8 cellular contexts compared by ENCODE assay signal in genomic region chr1:23980006-23980724, GRCh38. TPM values are rescaled to one million over a fixed set of nuclear protein-coding genes. Genes with fewer than 3 reads are reported as not detected.
DNase-seq lines count a peak whose midpoint lies in the region; ATAC-seq and TF ChIP-seq lines count a peak whose summit lies in the region.

Gene SRSF10 (minus strand): TSS chr1:23980327. CDS start chr1:23980255, 72 bp downstream.

- peak within 1 kb of the TSS; percentile 96 for H2BK5ac ChIP-seq in trophoblast cell (ENCODE audit: low read depth, low read length, poor library complexity)

- H3K4me3 ChIP-seq in GM12875 (ENCODE audit: low read depth, low read length): peak within 1 kb of the TSS; percentile 99
- H3K4me3 ChIP-seq in adipocyte (ENCODE audit: low read length): peak within 1 kb of the TSS; percentile 91
- peak within 1 kb of the TSS; percentile 65 for H3K4me3 ChIP-seq in cardiac muscle cell
- peak within 1 kb of the TSS; percentile 98 for H3K4me3 ChIP-seq in trophoblast cell (ENCODE audit: low read depth, low read length)
- H3K4me3 ChIP-seq in transverse colon: peak within 1 kb of the TSS; percentile 74 to 97 (median 90)

- peak; percentile 94 for ATAC-seq in HG02840 (IDR thresholded peaks at IDR 0.05; ENCODE audit: low FRiP score, unreplicated experiment)

- peak within 1 kb of the TSS; percentile 98 for H2AK5ac ChIP-seq in trophoblast cell (ENCODE audit: low read length)

- H3K9me3 ChIP-seq in adipocyte (ENCODE audit: control insufficient read depth, low read length) (no peaks in the 10 kb centered on the region), cardiac muscle cell (ENCODE audit: low read depth) (no peaks in the 10 kb centered on the region), trophoblast cell (ENCODE audit: insufficient read depth, low read depth, low read length) (no peaks in the 10 kb centered on the region), transverse colon (no peaks in the 10 kb centered on the region)

- no peak within 1 kb of the TSS for H3K23ac ChIP-seq in trophoblast cell (ENCODE audit: low read length)

- H4K91ac ChIP-seq in trophoblast cell (ENCODE audit: low read depth, low read length): peak within 1 kb of the TSS; percentile 95

- peak within 1 kb of the TSS; percentile 100 for H3K14ac ChIP-seq in trophoblast cell (ENCODE audit: low read length)

- H3K4me1 ChIP-seq in adipocyte (ENCODE audit: control insufficient read depth, insufficient read depth, low read length): peaks cover 43% of the 10 kb centered on the region
- peaks cover 42% of the 10 kb centered on the region for H3K4me1 ChIP-seq in cardiac muscle cell (ENCODE audit: low read depth)
- peaks cover 3% of the 10 kb centered on the region in 2 experiments for H3K4me1 ChIP-seq in trophoblast cell (ENCODE audit: control insufficient read depth in 1 of 2, insufficient read depth in 2 of 2, low read length in 2 of 2)
- H3K4me1 ChIP-seq in transverse colon: peaks cover 26 to 67% (median 47%) of the 10 kb centered on the region in 4 donors

- peak within 1 kb of the TSS; percentile 93 for H2AFZ ChIP-seq in trophoblast cell (ENCODE audit: insufficient read depth, low read length, poor library complexity)

- peaks cover 8% of the 10 kb centered on the region for H3K79me1 ChIP-seq in trophoblast cell (ENCODE audit: low read length)

- no CpG with 5 or more reads among the region's 67 CpGs for WGBS in trophoblast cell (ENCODE audit: extremely low coverage, insufficient coverage, insufficient read length)
- 0% methylated on average over 6 to 56 of the region's 67 CpGs for WGBS in transverse colon (ENCODE audit: low coverage in 1 of 2), 2 donors

- H3K4ac ChIP-seq in trophoblast cell (ENCODE audit: low read depth, low read length): peak within 1 kb of the TSS; percentile 99

- no peak for TF ChIP-seq EP300 in transverse colon (IDR thresholded peaks at IDR 0.05; ENCODE audit: low read depth)

- H3K9ac ChIP-seq in adipocyte (ENCODE audit: low read length) (peak within 1 kb of the TSS; percentile 98), trophoblast cell (ENCODE audit: low read length) (peak within 1 kb of the TSS; percentile 99)

- peak; percentile 99 for TF ChIP-seq POLR2A in transverse colon (IDR thresholded peaks at IDR 0.05)

- H3K36me3 ChIP-seq in adipocyte (ENCODE audit: control insufficient read depth, insufficient read depth, low read length, severe bottlenecking) (no peaks in the 10 kb centered on the region), cardiac muscle cell (no peaks in the 10 kb centered on the region), trophoblast cell (ENCODE audit: control insufficient read depth in 1 of 2, insufficient read depth in 2 of 2, low read length in 2 of 2) (peaks cover 4 to 7% of the 10 kb centered on the region in 2 experiments), transverse colon (no peaks in the 10 kb centered on the region)

- H4K12ac ChIP-seq in trophoblast cell (ENCODE audit: low read depth, low read length): peak within 1 kb of the TSS; percentile 99

- peak within 1 kb of the TSS; percentile 11 for H2BK12ac ChIP-seq in trophoblast cell (ENCODE audit: low read length)

- in situ Hi-C loops in transverse colon (cut with MboI; ENCODE audit: low pct_ligation_motif_present in 1 of 4, low pct_unique_long_range_greater_than_20kb in 1 of 4, low sequenced_read_pairs in 3 of 4): no loop called here

- intact Hi-C loops in transverse colon (cut with DNase I; ENCODE audit: low total_unique reads): loop anchor here (5.0 kb wide), 1 partner anchor 42 kb away; no protein-coding TSS in a partner anchor

- H2BK120ac ChIP-seq in trophoblast cell (ENCODE audit: insufficient read depth, low read length, poor library complexity): peak within 1 kb of the TSS; percentile 86

- H3K27ac ChIP-seq in cardiac muscle cell: peak within 1 kb of the TSS; percentile 98
- H3K27ac ChIP-seq in trophoblast cell (ENCODE audit: low read depth, low read length): peak within 1 kb of the TSS; percentile 95
- H3K27ac ChIP-seq in transverse colon: peak within 1 kb of the TSS; percentile 95 to 98 (median 97)

- peaks cover 17% of the 10 kb centered on the region for H3K79me2 ChIP-seq in trophoblast cell (ENCODE audit: control insufficient read depth, insufficient read depth, low read length, poor library complexity)

- H3K27me3 ChIP-seq in adipocyte (replicated peaks; ENCODE audit: control insufficient read depth, insufficient read depth, low read length) (no peaks in the 10 kb centered on the region), cardiac muscle cell (no peaks in the 10 kb centered on the region), trophoblast cell (ENCODE audit: insufficient read depth, low read length) (no peaks in the 10 kb centered on the region), transverse colon (no peaks in the 10 kb centered on the region)

- H3K4me2 ChIP-seq in trophoblast cell (ENCODE audit: low read length): peak within 1 kb of the TSS; percentile 65

- H4K8ac ChIP-seq in trophoblast cell (ENCODE audit: low read depth, low read length): peak within 1 kb of the TSS; percentile 96

- DNase-seq in NCI-H1436 (lab: John Stamatoyannopoulos, UW) (peak; percentile 99), T follicular helper cell (ENCODE audit: low read depth) (peak; percentile 96), adipocyte (ENCODE audit: low read depth) (peak; percentile 99), cardiac muscle cell (ENCODE audit: low read depth in 1 of 2, low spot score in 1 of 2) (peak; percentile 99), trophoblast cell (peak; percentile 98 to 99), transverse colon (peak; percentile 99)

- peak within 1 kb of the TSS; percentile 100 for H3K18ac ChIP-seq in trophoblast cell (ENCODE audit: low read length)

- peak; percentile 20; the same call in 1 of the 2 replicates for TF ChIP-seq CTCF in GM12875 (IDR thresholded peaks at IDR 0.05; ENCODE audit: borderline replicate concordance, insufficient read depth, low read depth, low read length)
- peak; percentile 29 for TF ChIP-seq CTCF in cardiac muscle cell (IDR thresholded peaks at IDR 0.05; ENCODE audit: low read depth, low read length)
- peak in 4 of 5 experiments; percentile 17 to 67 (median 32) for TF ChIP-seq CTCF in transverse colon (IDR thresholded peaks at IDR 0.05)

RNA-seq across cellular contexts. Expression of gene SRSF10, which starts in this region (rescaled TPM):
- total RNA-seq in cardiac muscle cell (107 and 134 TPM in 2 replicates), transverse colon (100 to 1,000 TPM in 1 of 4 donors, 10 to 100 TPM in 3; 58.4 to 140 (median 91.3) TPM)
- 181 and 192 TPM in 2 replicates for polyA plus RNA-seq in cardiac muscle cell
- polyA plus RNA-seq in trophoblast cell (2013): 65.1 and 66.3 TPM in 2 replicates

Comparison
In these comparisons a context has a peak if more than half of its experiments do, and no peak if none do; other contexts are left out.
1. Peak in every context shown above with its lines: DNase-seq, ATAC-seq, H3K4me3 ChIP-seq and H3K27ac ChIP-seq.